Comparison of ENCODE assay signal across 10 cellular contexts in the genomic region with DNA sequence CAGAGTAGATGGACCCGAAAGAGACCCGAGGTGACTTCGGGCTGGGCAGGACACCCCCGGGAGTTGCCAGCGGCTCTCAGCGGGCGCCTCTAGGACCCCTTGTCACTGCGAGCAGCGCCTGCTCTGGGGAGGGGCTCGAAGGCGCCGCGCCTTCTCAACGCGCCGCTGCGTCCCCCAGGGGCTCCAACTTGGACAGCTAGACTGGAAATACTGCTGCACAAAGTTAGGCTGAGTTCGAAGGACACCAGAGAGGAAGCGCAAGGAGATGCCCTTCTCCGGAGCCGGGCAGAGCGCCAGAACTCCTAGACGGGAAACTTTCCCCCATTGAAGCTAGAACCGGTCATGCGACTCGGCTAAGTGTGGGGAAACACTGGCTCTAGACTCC. TPM values are rescaled to one million over a fixed set of nuclear protein-coding genes. Genes with fewer than 3 reads are reported as not detected.
DNase-seq lines count a peak whose midpoint lies in the region; ATAC-seq, FAIRE-seq and TF ChIP-seq lines count a peak whose summit lies in the region.
"Had no signal": no experiment of that assay in that cellular context is flagged by ENCODE, and none has a peak within 500 bp of the region (broad histone marks: within the 10 kb centered on the region; RNA-seq: fewer than 3 reads in every experiment).

No MANE protein-coding gene starts in this region.

- TF ChIP-seq EP300 in Ishikawa (IDR thresholded peaks at IDR 0.05; ENCODE audit: borderline replicate concordance): no peak
- no peak for TF ChIP-seq EP300 in stomach (IDR thresholded peaks at IDR 0.05)

- dilution Hi-C loops in keratinocyte (cut with MboI; ENCODE audit: extremely low pct_ligation_motif_present, low sequenced_read_pairs): no loop called here

- no peaks in the 10 kb centered on the region for H3K9me1 ChIP-seq in keratinocyte (ENCODE audit: control insufficient read depth, extremely low read depth, insufficient read depth, low read length)

- no peaks in the 10 kb centered on the region for H4K20me1 ChIP-seq in keratinocyte (ENCODE audit: control insufficient read depth, extremely low read depth, insufficient read depth, low read length)

- no peak for ATAC-seq in HG03432 (IDR thresholded peaks at IDR 0.05; ENCODE audit: unreplicated experiment)

- no peaks in the 10 kb centered on the region for H3K9me3 ChIP-seq in keratinocyte (ENCODE audit: control insufficient read depth, low read depth, low read length)
- no peaks in the 10 kb centered on the region for H3K9me3 ChIP-seq in stomach

- WGBS in stomach, 5 donors: 5 to 20% (median 10%) methylated on average over 11 to 26 of the region's 26 CpGs

- no peak for TF ChIP-seq POLR2A in stomach (IDR thresholded peaks at IDR 0.05)

- H3K4me2 ChIP-seq in keratinocyte (ENCODE audit: control insufficient read depth, extremely low read depth, insufficient read depth, low read depth, low read length): peak overlapping the region; percentile 35

- peaks cover 27% of the 10 kb centered on the region for H3K27me3 ChIP-seq in keratinocyte (ENCODE audit: control insufficient read depth, extremely low read depth, insufficient read depth, low read length)
- peaks cover 0 to 35% (median 18%) of the 10 kb centered on the region in 3 donors for H3K27me3 ChIP-seq in stomach

- H3K27ac ChIP-seq in keratinocyte (ENCODE audit: control insufficient read depth, insufficient read depth, low read length) (no peak overlapping the region), stomach (no peak overlapping the region)

- H3K9ac ChIP-seq in keratinocyte (ENCODE audit: control insufficient read depth, extremely low read depth, insufficient read depth, low read length): no peak overlapping the region

- no peaks in the 10 kb centered on the region for H3K79me2 ChIP-seq in keratinocyte (ENCODE audit: control insufficient read depth, insufficient read depth, low read length)

- intact Hi-C loops in stomach (cut with DNase I; ENCODE audit: low total_unique reads): no loop called here

- no peak for FAIRE-seq in keratinocyte (lab: Jason Lieb, UNC)
- FAIRE-seq: GM18507 had no signal

- H2AFZ ChIP-seq in keratinocyte (ENCODE audit: control insufficient read depth, low read length): no peak overlapping the region

- DNase-seq in cardiac fibroblast (ENCODE audit: low read depth in 2 of 2) (peak; percentile 2 to 12), keratinocyte (ENCODE audit: low read depth, low spot score) (no peak), stomach (no peak), UCSD-AML1 (lab: John Stamatoyannopoulos, UW; ENCODE audit: unreplicated experiment) (no peak), GM20000 (ENCODE audit: low spot score) (no peak)

- H3K4me3 ChIP-seq in cardiac fibroblast (replicated peaks in 1 of 2; ENCODE audit: low read depth in 2 of 2, low read length in 2 of 2) (peak overlapping the region; percentile 4 to 31), keratinocyte (ENCODE audit: control insufficient read depth in 2 of 3, extremely low read depth in 1 of 3, insufficient read depth in 2 of 3, low read depth in 1 of 3, low read length in 3 of 3) (no peak overlapping the region), stomach (peak overlapping the region; percentile 15 to 39 (median 25))
- H3K4me3 ChIP-seq: lung had no signal

- H3K4me1 ChIP-seq in keratinocyte (ENCODE audit: control insufficient read depth, extremely low read depth, insufficient read depth, low read length) (peaks cover 3% of the 10 kb centered on the region), stomach (peaks cover 0 to 12% (median 3%) of the 10 kb centered on the region in 4 donors)

- TF ChIP-seq RAD21 in Ishikawa (IDR thresholded peaks at IDR 0.05; ENCODE audit: low read depth): no peak

- TF ChIP-seq CTCF in cardiac fibroblast (IDR thresholded peaks at IDR 0.05; ENCODE audit: low read depth, low read length) (no peak), keratinocyte (optimal IDR thresholded peaks at IDR 0.05 in 1 of 3, IDR thresholded peaks at IDR 0.05 in 1 of 3, conservative IDR thresholded peaks at IDR 0.05 in 1 of 3; ENCODE audit: extremely low read depth in 1 of 3, insufficient read depth in 2 of 3, low read length in 3 of 3) (no peak), stomach (IDR thresholded peaks at IDR 0.05) (no peak), GM20000 (IDR thresholded peaks at IDR 0.05; ENCODE audit: extremely low read depth, missing control alignments) (no peak)

- H3K36me3 ChIP-seq in keratinocyte (ENCODE audit: control insufficient read depth in 2 of 2, extremely low read depth in 1 of 2, insufficient read depth in 2 of 2, low read length in 2 of 2) (no peaks in the 10 kb centered on the region), stomach (no peaks in the 10 kb centered on the region)

TF ChIP-seq in Ishikawa, 13 proteins besides CTCF, POLR2A, EP300 and RAD21:
- TF ChIP-seq NFIC (IDR thresholded peaks at IDR 0.05) (peak; percentile 36; the same call in 1 of the 2 replicates), TEAD4 (IDR thresholded peaks at IDR 0.05) (no peak)

RNA-seq across cellular contexts. Expression of gene KCNIP4, which starts 0.5 kb away (rescaled TPM):
- polyA plus RNA-seq in keratinocyte (0.07 to 0.09 TPM in 2 of 3 replicates, not detected in the other), stomach (1 to 10 TPM in 1 of 3 donors, under 1 TPM in 1, not detected in 1; 0.23 to 1.4 TPM)
- polyA plus RNA-seq in keratinocyte (2011; ENCODE audit: low read depth): not detected
- polyA plus RNA-seq in keratinocyte (2011; cell fraction: cytosol; rRNA removed): 0.21 TPM in 1 of 2 replicates, not detected in the other
- polyA plus RNA-seq in keratinocyte (2011; cell fraction: nucleus; rRNA removed): not detected in 2 replicates
- 0.23 and 0.33 TPM in 2 replicates for polyA plus RNA-seq in keratinocyte (2012; ENCODE audit: low replicate concordance)
- polyA minus RNA-seq in keratinocyte: not detected in 3 replicates
- not detected for polyA minus RNA-seq in keratinocyte (2011; cell fraction: cytosol; rRNA and poly(A)+ RNA removed)
- not detected in 2 replicates for polyA minus RNA-seq in keratinocyte (2011; cell fraction: nucleus; rRNA and poly(A)+ RNA removed)
- total RNA-seq in stomach: 1 to 10 TPM in 2 of 5 donors, not detected in 3; 1.2 to 1.8 TPM
- total RNA-seq: T-helper 2 cell treated with Interferon-gamma antibody and Interleukin-4, amounts not matched to agents 100 ng/mL and 5 ng/mL, for 36 hours had no signal
- polyA plus RNA-seq: lung had no signal

Comparison
In these comparisons a context has a peak if more than half of its experiments do, and no peak if none do; other contexts are left out.
1. DNase-seq: peak in cardiac fibroblast (2 of 2); none in keratinocyte (single experiment), stomach (single experiment), UCSD-AML1 (single experiment) and GM20000 (single experiment).
2. H3K4me3 ChIP-seq: peak in cardiac fibroblast (2 of 2) and stomach (4 of 4); none in keratinocyte (0 of 3).